In the genomic region with DNA sequence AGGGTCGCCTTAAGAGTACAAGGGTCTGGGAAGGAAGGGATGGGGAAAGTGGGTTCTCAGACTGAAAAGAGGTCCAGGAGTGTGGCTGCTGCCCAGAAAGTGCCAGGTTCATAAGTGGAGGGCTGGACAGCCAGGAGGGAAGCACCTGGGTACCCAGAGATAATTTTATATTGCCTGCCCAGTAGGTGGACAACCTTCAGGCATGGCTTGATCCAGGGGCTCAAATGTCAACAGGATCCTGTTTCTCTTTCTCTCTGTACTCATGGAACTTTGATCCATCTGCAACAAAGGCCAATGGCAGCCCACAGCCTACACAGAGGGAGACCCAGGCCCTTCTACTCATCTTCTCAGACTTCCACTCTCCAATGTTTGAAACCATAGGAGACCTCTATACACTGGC, we compare ENCODE assay signal across 9 cellular contexts.
"Had no signal": no experiment of that assay in that cellular context is flagged by ENCODE, and none has a peak within 500 bp of the region (broad histone marks: within the 10 kb centered on the region; RNA-seq: fewer than 3 reads in every experiment).

No MANE protein-coding gene starts in this region.

- H3K4me3 ChIP-seq: gastrocnemius medialis, sigmoid colon, spleen, tibial nerve, uterus had no signal

- H3K36me3 ChIP-seq: gastrocnemius medialis, sigmoid colon, uterus had no signal

- H3K4me1 ChIP-seq: uterus had no signal

- H3K27ac ChIP-seq: spleen, tibial nerve, uterus had no signal

- H3K4me1 Mint-ChIP-seq: neural crest cell had no signal

- H3K4me3 Mint-ChIP-seq: neural crest cell had no signal

- DNase-seq: activated CD4-positive, alpha-beta T cell treated with anti-CD3 and anti-CD28 coated beads for 1 hour; activated naive CD4-positive, alpha-beta T cell treated with anti-CD3 and anti-CD28 coated beads, Interleukin-2, amount 50 U/mL, for 16 hours; erythroblast; sigmoid colon; spleen; uterus had no signal

- H3K27me3 ChIP-seq: gastrocnemius medialis, sigmoid colon, spleen, tibial nerve, uterus had no signal
